ENCODE assay signal across 29 cellular contexts in the genomic region with DNA sequence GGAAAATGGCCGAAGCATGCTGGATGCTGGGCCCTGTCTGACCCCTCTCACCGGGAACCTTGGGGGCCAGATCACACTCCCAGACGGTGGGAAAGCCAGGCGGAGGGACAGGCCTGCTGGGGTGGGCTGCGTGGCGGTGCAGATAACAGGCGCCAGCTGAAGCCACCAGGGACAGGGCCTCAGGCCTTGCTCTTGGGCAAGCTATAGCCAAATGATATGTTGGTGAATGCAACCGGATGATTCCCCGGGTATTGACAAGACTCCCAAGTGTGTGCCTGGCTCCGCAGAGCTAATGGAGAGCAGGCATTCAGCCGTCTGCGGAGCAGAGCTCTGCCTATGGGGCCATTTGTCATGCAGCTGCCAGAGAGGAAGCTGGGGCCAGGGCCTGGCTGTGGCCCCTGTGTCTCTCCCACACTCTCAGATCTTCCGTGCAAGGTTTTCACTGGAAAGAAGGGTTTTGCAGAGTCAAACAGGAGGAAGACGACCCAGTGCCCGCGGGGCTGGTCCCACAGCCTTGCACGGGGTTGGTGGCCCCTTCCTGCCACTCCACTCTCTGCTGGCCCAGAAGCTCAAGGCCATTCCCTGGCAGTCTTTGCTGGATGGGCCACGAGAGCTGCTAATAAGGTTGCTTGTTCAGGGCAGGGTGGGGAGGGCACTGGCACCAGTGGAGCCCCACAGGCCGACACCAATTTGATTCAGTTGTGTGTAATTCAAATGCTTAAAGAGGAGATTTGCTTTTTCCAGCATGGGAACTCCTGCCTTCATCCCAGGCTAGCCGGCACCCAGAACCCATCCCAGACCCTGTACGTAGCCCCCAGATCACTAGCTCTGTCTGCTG.
DNase-seq lines count a peak whose midpoint lies in the region; ATAC-seq and TF ChIP-seq lines count a peak whose summit lies in the region.
"Had no signal": no experiment of that assay in that cellular context is flagged by ENCODE, and none has a peak within 500 bp of the region (broad histone marks: within the 10 kb centered on the region; RNA-seq: fewer than 3 reads in every experiment).

No MANE protein-coding gene starts in this region.

- peaks cover 50 to 56% of the 10 kb centered on the region in 2 donors for H3K36me3 Mint-ChIP-seq in CD14-positive monocyte
- H3K36me3 Mint-ChIP-seq in T-helper 17 cell (ENCODE audit: low read depth) = peaks cover under 1% of the 10 kb centered on the region

- no peak overlapping the region for H3K4me3 Mint-ChIP-seq in CD14-positive monocyte
- H3K4me3 Mint-ChIP-seq in T-helper 17 cell = no peak overlapping the region
- H3K4me3 Mint-ChIP-seq: CD8-positive, alpha-beta memory T cell; IgD-negative memory B cell had no signal

- H3K27me3 Mint-ChIP-seq in CD14-positive monocyte (ENCODE audit: low read depth in 3 of 3) = peaks cover 0 to 2% (median 1%) of the 10 kb centered on the region in 3 donors
- H3K27me3 Mint-ChIP-seq in T-helper 17 cell = no peaks in the 10 kb centered on the region
- H3K27me3 Mint-ChIP-seq: IgD-negative memory B cell had no signal

- no peak for TF ChIP-seq EP300 in esophagus muscularis mucosa (IDR thresholded peaks at IDR 0.05)

- H3K27ac ChIP-seq in left lung = no peak overlapping the region
- no peak overlapping the region for H3K27ac ChIP-seq in esophagus muscularis mucosa (replicated peaks in 1 of 4)
- H3K27ac ChIP-seq: A549, HL-60, KMS-11, PC-9 had no signal

- H3K4me1 Mint-ChIP-seq in CD14-positive monocyte (peaks cover 29% of the 10 kb centered on the region), T-helper 17 cell (peaks cover 24% of the 10 kb centered on the region)

- 94% methylated on average over 16 of the region's 21 CpGs for WGBS in esophagus muscularis mucosa

- TF ChIP-seq POLR2A in esophagus muscularis mucosa (IDR thresholded peaks at IDR 0.05; ENCODE audit: low read depth) = no peak

- H3K9me3 Mint-ChIP-seq in CD14-positive monocyte = peaks cover 0 to 2% (median 0%) of the 10 kb centered on the region in 7 donors
- H3K9me3 Mint-ChIP-seq: CD8-positive, alpha-beta memory T cell; IgD-negative memory B cell had no signal

- H3K9me3 ChIP-seq in T-helper 17 cell (ENCODE audit: control insufficient read depth, low read length, poor library complexity, severe bottlenecking) (no peaks in the 10 kb centered on the region), left lung (no peaks in the 10 kb centered on the region), esophagus muscularis mucosa (no peaks in the 10 kb centered on the region)
- H3K9me3 ChIP-seq: A549 had no signal

- H3K27ac Mint-ChIP-seq in CD14-positive monocyte (peak overlapping the region in 4 of 7 donors; percentile 6 to 57 (median 29)), T-helper 17 cell (peak overlapping the region; percentile 24)
- H3K27ac Mint-ChIP-seq: IgD-negative memory B cell had no signal

- no peaks in the 10 kb centered on the region for H3K27me3 ChIP-seq in left lung
- no peaks in the 10 kb centered on the region for H3K27me3 ChIP-seq in esophagus muscularis mucosa

- ATAC-seq in T-helper 17 cell (no peak), left lung (no peak), GM21515 (IDR thresholded peaks at IDR 0.05; ENCODE audit: unreplicated experiment) (no peak), GM18520 (IDR thresholded peaks at IDR 0.05; ENCODE audit: unreplicated experiment) (no peak)
- ATAC-seq: A549, GM12878 had no signal

- DNase-seq in CD14-positive monocyte (ENCODE audit: low spot score) (no peak), T-helper 17 cell (no peak), left lung (peak; percentile 27 to 64), retina (peak; percentile 40), esophagus muscularis mucosa (ENCODE audit: extremely low spot score) (no peak)
- DNase-seq: AML-193, C1 segment of cervical spinal cord, DMS 273 treated with DMSO at 0.1 percent for 48 hours, DMS79, EL, GDM1, HCEC 1CT, MM.1S, NCI-H1048, NCI-H1417 treated with DMSO at 0.1 percent for 48 hours, NCI-H1694 treated with DMSO at 0.1 percent for 48 hours, NCI-H2081, NCI-H2227 treated with DMSO at 0.1 percent for 48 hours, NCI-H526 treated with DMSO at 0.1 percent for 48 hours, PC-9, SHP77 had no signal

- peaks cover 0 to 18% of the 10 kb centered on the region in 2 donors for H3K36me3 ChIP-seq in left lung
- peaks cover 0 to 8% (median 3%) of the 10 kb centered on the region in 4 donors for H3K36me3 ChIP-seq in esophagus muscularis mucosa

- H3K4me1 ChIP-seq in left lung (peaks cover 7 to 14% of the 10 kb centered on the region in 2 donors), esophagus muscularis mucosa (peaks cover 9 to 12% (median 11%) of the 10 kb centered on the region in 4 donors)

- intact Hi-C loops in CD14-positive monocyte (cut with micrococcal nuclease) (loop anchor here (5.0 to 10.0 kb wide), 2 partner anchors 92 to 210 kb away; partner anchors contain the start of gene PRKAG2 (in 1 of the 2)), left lung (cut with DNase I) (loop anchor here in 1 of 2 donors (10.0 kb wide), 1 partner anchor 150 kb away; no protein-coding TSS in a partner anchor), esophagus muscularis mucosa (cut with DNase I) (loop anchor here (5.0 to 10.0 kb wide), 2 partner anchors 87 to 150 kb away; no protein-coding TSS in a partner anchor)

- TF ChIP-seq CTCF in CD14-positive monocyte (IDR thresholded peaks at IDR 0.05) (no peak), left lung (IDR thresholded peaks at IDR 0.05) (no peak), esophagus muscularis mucosa (IDR thresholded peaks at IDR 0.05) (no peak)

- H3K4me3 ChIP-seq in left lung (no peak overlapping the region), esophagus muscularis mucosa (no peak overlapping the region)
- H3K4me3 ChIP-seq: A549, GM12878, PC-9 had no signal

Comparison
In these comparisons a context has a peak if more than half of its experiments do, and no peak if none do; other contexts are left out.
1. DNase-seq: peak in left lung (2 of 2) and retina (single experiment); none in CD14-positive monocyte (single experiment), T-helper 17 cell (0 of 3) and esophagus muscularis mucosa (single experiment).